1 cellular context compared by ENCODE assay signal in the genomic region with DNA sequence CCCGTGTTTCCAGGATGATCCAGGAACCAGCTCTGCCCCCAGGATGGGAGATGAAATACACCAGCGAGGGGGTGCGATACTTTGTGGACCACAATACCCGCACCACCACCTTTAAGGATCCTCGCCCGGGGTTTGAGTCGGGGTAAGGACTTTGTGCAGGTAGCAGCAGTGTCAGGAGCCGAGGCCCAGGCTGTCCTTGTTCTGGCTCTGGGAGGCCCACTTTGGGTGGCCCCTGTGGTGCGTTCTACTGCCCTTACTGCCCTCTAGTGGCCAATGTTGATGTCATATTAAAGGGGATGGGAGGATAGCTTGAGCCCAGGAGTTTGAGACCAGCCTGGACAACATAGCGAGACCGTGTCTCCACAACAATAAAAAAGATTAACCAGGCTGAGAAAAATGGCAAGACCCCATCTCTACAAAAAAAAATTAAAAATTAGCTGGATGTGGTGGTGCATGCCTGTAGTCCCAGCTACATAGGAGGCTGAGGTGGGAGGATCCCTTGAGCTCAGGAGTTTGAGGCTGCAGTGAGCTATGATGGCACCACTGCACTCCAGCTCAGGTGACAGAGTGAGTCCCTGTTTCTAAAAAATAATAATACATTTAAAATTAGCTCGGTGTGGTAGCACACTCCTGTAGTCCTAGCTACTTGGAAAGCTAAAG.
TF ChIP-seq lines count a peak whose summit lies in the region.

No MANE protein-coding gene starts in this region.

TF ChIP-seq in HepG2, 621 proteins besides CTCF, POLR2A, EP300 and RAD21 (continued from another document and continues in another):
- TF ChIP-seq, protein P1, sequence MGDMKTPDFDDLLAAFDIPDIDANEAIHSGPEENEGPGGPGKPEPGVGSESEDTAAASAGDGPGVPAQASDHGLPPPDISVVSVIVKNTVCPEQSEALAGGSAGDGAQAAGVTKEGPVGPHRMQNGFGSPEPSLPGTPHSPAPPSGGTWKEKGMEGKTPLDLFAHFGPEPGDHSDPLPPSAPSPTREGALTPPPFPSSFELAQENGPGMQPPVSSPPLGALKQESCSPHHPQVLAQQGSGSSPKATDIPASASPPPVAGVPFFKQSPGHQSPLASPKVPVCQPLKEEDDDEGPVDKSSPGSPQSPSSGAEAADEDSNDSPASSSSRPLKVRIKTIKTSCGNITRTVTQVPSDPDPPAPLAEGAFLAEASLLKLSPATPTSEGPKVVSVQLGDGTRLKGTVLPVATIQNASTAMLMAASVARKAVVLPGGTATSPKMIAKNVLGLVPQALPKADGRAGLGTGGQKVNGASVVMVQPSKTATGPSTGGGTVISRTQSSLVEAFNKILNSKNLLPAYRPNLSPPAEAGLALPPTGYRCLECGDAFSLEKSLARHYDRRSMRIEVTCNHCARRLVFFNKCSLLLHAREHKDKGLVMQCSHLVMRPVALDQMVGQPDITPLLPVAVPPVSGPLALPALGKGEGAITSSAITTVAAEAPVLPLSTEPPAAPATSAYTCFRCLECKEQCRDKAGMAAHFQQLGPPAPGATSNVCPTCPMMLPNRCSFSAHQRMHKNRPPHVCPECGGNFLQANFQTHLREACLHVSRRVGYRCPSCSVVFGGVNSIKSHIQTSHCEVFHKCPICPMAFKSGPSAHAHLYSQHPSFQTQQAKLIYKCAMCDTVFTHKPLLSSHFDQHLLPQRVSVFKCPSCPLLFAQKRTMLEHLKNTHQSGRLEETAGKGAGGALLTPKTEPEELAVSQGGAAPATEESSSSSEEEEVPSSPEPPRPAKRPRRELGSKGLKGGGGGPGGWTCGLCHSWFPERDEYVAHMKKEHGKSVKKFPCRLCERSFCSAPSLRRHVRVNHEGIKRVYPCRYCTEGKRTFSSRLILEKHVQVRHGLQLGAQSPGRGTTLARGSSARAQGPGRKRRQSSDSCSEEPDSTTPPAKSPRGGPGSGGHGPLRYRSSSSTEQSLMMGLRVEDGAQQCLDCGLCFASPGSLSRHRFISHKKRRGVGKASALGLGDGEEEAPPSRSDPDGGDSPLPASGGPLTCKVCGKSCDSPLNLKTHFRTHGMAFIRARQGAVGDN (CRISPR knock-in tag; IDR thresholded peaks at IDR 0.05) = peak; percentile 68
- TF ChIP-seq HIVEP1 (CRISPR knock-in tag; IDR thresholded peaks at IDR 0.05) = no peak
- TF ChIP-seq MIER2 (CRISPR knock-in tag; IDR thresholded peaks at IDR 0.05) = no peak
- no peak for TF ChIP-seq KDM6A (CRISPR knock-in tag; IDR thresholded peaks at IDR 0.05; ENCODE audit: low read depth)
- no peak for TF ChIP-seq ZNF577 (CRISPR knock-in tag; IDR thresholded peaks at IDR 0.05; ENCODE audit: borderline replicate concordance, low read depth)
- no peak for TF ChIP-seq NKX3-1 (CRISPR knock-in tag; IDR thresholded peaks at IDR 0.05)
- TF ChIP-seq REXO4 (CRISPR knock-in tag; IDR thresholded peaks at IDR 0.05; ENCODE audit: borderline replicate concordance) = no peak
- TF ChIP-seq, protein P2, sequence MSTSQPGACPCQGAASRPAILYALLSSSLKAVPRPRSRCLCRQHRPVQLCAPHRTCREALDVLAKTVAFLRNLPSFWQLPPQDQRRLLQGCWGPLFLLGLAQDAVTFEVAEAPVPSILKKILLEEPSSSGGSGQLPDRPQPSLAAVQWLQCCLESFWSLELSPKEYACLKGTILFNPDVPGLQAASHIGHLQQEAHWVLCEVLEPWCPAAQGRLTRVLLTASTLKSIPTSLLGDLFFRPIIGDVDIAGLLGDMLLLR (CRISPR knock-in tag; IDR thresholded peaks at IDR 0.05) = 0 out of 2 replicates have a peak, but pooled peaks have one; percentile 44
- no peak for TF ChIP-seq BCLAF1 (IDR thresholded peaks at IDR 0.05)
- TF ChIP-seq ZKSCAN8 (CRISPR knock-in tag; IDR thresholded peaks at IDR 0.05; ENCODE audit: borderline replicate concordance) = no peak
- TF ChIP-seq, protein P3, sequence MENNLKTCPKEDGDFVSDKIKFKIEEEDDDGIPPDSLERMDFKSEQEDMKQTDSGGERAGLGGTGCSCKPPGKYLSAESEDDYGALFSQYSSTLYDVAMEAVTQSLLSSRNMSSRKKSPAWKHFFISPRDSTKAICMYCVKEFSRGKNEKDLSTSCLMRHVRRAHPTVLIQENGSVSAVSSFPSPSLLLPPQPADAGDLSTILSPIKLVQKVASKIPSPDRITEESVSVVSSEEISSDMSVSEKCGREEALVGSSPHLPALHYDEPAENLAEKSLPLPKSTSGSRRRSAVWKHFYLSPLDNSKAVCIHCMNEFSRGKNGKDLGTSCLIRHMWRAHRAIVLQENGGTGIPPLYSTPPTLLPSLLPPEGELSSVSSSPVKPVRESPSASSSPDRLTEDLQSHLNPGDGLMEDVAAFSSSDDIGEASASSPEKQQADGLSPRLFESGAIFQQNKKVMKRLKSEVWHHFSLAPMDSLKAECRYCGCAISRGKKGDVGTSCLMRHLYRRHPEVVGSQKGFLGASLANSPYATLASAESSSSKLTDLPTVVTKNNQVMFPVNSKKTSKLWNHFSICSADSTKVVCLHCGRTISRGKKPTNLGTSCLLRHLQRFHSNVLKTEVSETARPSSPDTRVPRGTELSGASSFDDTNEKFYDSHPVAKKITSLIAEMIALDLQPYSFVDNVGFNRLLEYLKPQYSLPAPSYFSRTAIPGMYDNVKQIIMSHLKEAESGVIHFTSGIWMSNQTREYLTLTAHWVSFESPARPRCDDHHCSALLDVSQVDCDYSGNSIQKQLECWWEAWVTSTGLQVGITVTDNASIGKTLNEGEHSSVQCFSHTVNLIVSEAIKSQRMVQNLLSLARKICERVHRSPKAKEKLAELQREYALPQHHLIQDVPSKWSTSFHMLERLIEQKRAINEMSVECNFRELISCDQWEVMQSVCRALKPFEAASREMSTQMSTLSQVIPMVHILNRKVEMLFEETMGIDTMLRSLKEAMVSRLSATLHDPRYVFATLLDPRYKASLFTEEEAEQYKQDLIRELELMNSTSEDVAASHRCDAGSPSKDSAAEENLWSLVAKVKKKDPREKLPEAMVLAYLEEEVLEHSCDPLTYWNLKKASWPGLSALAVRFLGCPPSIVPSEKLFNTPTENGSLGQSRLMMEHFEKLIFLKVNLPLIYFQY (CRISPR knock-in tag; IDR thresholded peaks at IDR 0.05; ENCODE audit: borderline replicate concordance) = peak; percentile 48; the same call in 1 of the 2 replicates
- TF ChIP-seq NR2F2 (IDR thresholded peaks at IDR 0.05; ENCODE audit: borderline replicate concordance, low read depth) = no peak
- no peak for TF ChIP-seq CCAR2 (optimal IDR thresholded peaks at IDR 0.05; ENCODE audit: low read depth, low read length)
- TF ChIP-seq RBAK (CRISPR knock-in tag; IDR thresholded peaks at IDR 0.05) = peak; percentile 21; the same call in 1 of the 2 replicates
- no peak for TF ChIP-seq MED13 (CRISPR knock-in tag; IDR thresholded peaks at IDR 0.05)
- TF ChIP-seq SPEN (CRISPR knock-in tag; IDR thresholded peaks at IDR 0.05; ENCODE audit: low read depth) = 0 out of 2 replicates have a peak, but pooled peaks have one; percentile 33
- TF ChIP-seq, protein P4, sequence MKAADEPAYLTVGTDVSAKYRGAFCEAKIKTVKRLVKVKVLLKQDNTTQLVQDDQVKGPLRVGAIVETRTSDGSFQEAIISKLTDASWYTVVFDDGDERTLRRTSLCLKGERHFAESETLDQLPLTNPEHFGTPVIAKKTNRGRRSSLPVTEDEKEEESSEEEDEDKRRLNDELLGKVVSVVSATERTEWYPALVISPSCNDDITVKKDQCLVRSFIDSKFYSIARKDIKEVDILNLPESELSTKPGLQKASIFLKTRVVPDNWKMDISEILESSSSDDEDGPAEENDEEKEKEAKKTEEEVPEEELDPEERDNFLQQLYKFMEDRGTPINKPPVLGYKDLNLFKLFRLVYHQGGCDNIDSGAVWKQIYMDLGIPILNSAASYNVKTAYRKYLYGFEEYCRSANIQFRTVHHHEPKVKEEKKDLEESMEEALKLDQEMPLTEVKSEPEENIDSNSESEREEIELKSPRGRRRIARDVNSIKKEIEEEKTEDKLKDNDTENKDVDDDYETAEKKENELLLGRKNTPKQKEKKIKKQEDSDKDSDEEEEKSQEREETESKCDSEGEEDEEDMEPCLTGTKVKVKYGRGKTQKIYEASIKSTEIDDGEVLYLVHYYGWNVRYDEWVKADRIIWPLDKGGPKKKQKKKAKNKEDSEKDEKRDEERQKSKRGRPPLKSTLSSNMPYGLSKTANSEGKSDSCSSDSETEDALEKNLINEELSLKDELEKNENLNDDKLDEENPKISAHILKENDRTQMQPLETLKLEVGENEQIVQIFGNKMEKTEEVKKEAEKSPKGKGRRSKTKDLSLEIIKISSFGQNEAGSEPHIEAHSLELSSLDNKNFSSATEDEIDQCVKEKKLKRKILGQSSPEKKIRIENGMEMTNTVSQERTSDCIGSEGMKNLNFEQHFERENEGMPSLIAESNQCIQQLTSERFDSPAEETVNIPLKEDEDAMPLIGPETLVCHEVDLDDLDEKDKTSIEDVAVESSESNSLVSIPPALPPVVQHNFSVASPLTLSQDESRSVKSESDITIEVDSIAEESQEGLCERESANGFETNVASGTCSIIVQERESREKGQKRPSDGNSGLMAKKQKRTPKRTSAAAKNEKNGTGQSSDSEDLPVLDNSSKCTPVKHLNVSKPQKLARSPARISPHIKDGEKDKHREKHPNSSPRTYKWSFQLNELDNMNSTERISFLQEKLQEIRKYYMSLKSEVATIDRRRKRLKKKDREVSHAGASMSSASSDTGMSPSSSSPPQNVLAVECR (CRISPR knock-in tag; IDR thresholded peaks at IDR 0.05; ENCODE audit: borderline replicate concordance) = peak; percentile 38; the same call in 1 of the 2 replicates
- 0 out of 2 replicates have a peak, but pooled peaks have one; percentile 27 for TF ChIP-seq GMEB1 (CRISPR knock-in tag; IDR thresholded peaks at IDR 0.05; ENCODE audit: borderline replicate concordance)
- TF ChIP-seq JDP2 (CRISPR knock-in tag; IDR thresholded peaks at IDR 0.05; ENCODE audit: borderline replicate concordance) = no peak
- no peak for TF ChIP-seq ZNF460 (CRISPR knock-in tag; IDR thresholded peaks at IDR 0.05; ENCODE audit: borderline replicate concordance)
- TF ChIP-seq CREB1 (IDR thresholded peaks at IDR 0.05) = no peak
- TF ChIP-seq CREB1 (CRISPR knock-in tag; IDR thresholded peaks at IDR 0.05) = no peak
- no peak for TF ChIP-seq RFXAP (CRISPR knock-in tag; IDR thresholded peaks at IDR 0.05; ENCODE audit: borderline replicate concordance)
- no peak for TF ChIP-seq ZFP37 (CRISPR knock-in tag; IDR thresholded peaks at IDR 0.05; ENCODE audit: borderline replicate concordance)
- TF ChIP-seq ZSCAN25 (CRISPR knock-in tag; IDR thresholded peaks at IDR 0.05) = 0 out of 2 replicates have a peak, but pooled peaks have one; percentile 45
- TF ChIP-seq GATAD2A (CRISPR knock-in tag; IDR thresholded peaks at IDR 0.05) = no peak
- peak; percentile 29 to 56; a peak in 2 of 4 replicates for TF ChIP-seq HMGXB4 (CRISPR knock-in tag; IDR thresholded peaks at IDR 0.05; ENCODE audit: borderline replicate concordance in 1 of 2, low read depth in 1 of 2)
- no peak for TF ChIP-seq ZFP1 (CRISPR knock-in tag; IDR thresholded peaks at IDR 0.05)
- TF ChIP-seq NFKB2 (CRISPR knock-in tag; IDR thresholded peaks at IDR 0.05; ENCODE audit: borderline replicate concordance) = peak; percentile 52; the same call in 1 of the 2 replicates
- TF ChIP-seq RXRB (CRISPR knock-in tag; IDR thresholded peaks at IDR 0.05; ENCODE audit: borderline replicate concordance) = no peak
- TF ChIP-seq KDM5B (CRISPR knock-in tag; IDR thresholded peaks at IDR 0.05; ENCODE audit: borderline replicate concordance) = peak; percentile 42; the same call in 1 of the 2 replicates
- TF ChIP-seq ZNF709 (CRISPR knock-in tag; IDR thresholded peaks at IDR 0.05) = no peak
- no peak for TF ChIP-seq RAD51 (IDR thresholded peaks at IDR 0.05; ENCODE audit: borderline replicate concordance)
- no peak for TF ChIP-seq ZBTB3 (CRISPR knock-in tag; IDR thresholded peaks at IDR 0.05; ENCODE audit: borderline replicate concordance, low read depth)
- peak; percentile 81 for TF ChIP-seq SMC3 (IDR thresholded peaks at IDR 0.05; ENCODE audit: low read length)
- TF ChIP-seq ZNF556 (CRISPR knock-in tag; IDR thresholded peaks at IDR 0.05; ENCODE audit: borderline replicate concordance) = no peak
- TF ChIP-seq ZFP90 (CRISPR knock-in tag; IDR thresholded peaks at IDR 0.05; ENCODE audit: borderline replicate concordance) = peak; percentile 51; the same call in 1 of the 2 replicates
